In genomic region chr1:14627608-14628489, GRCh38 we compare ENCODE assay signal across 13 cellular contexts. TPM values are rescaled to one million over a fixed set of nuclear protein-coding genes. Genes with fewer than 3 reads are reported as not detected.
DNase-seq lines count a peak whose midpoint lies in the region; ATAC-seq and TF ChIP-seq lines count a peak whose summit lies in the region.
"Had no signal": no experiment of that assay in that cellular context is flagged by ENCODE, and none has a peak within 500 bp of the region (broad histone marks: within the 10 kb centered on the region; RNA-seq: fewer than 3 reads in every experiment).

No MANE protein-coding gene starts in this region.

- H3K4me3 Mint-ChIP-seq in neural crest cell: no peak overlapping the region
- no peak overlapping the region for H3K4me3 Mint-ChIP-seq in T-cell
- H3K4me3 Mint-ChIP-seq: activated T-cell treated with anti-CD3 and anti-CD28 coated beads, Interleukin-2, amount 50 U/mL, for 24 hours; T-helper 17 cell had no signal

- peak; percentile 36 for ATAC-seq in left ventricle myocardium superior
- no peak for ATAC-seq in T-cell (replicated peaks in 1 of 4)
- ATAC-seq in HG03025 (IDR thresholded peaks at IDR 0.05; ENCODE audit: low FRiP score, unreplicated experiment): no peak
- no peak for ATAC-seq in GM18909 (IDR thresholded peaks at IDR 0.05; ENCODE audit: poor library complexity, unreplicated experiment)
- ATAC-seq: T-helper 17 cell had no signal

- DNase-seq in COLO829 (ENCODE audit: low spot score): peak; percentile 65
- DNase-seq in mammary epithelial cell: no peak
- DNase-seq in left ventricle myocardium superior: no peak
- DNase-seq in neural crest cell (ENCODE audit: low read depth, low spot score): no peak
- no peak for DNase-seq in T-cell
- DNase-seq in stomach: no peak
- DNase-seq: ACHN; activated CD4-positive, alpha-beta T cell treated with anti-CD3 and anti-CD28 coated beads for 48 hours; activated T-cell treated with anti-CD3 and anti-CD28 coated beads, Interleukin-2, amount 50 U/mL, for 24 hours; KG1; T-helper 17 cell had no signal

- in situ Hi-C loops in mammary epithelial cell (cut with MboI; ENCODE audit: low sequenced_read_pairs in 2 of 2): no loop called here

- H3K4me1 Mint-ChIP-seq in neural crest cell: peaks cover 47% of the 10 kb centered on the region
- no peaks in the 10 kb centered on the region for H3K4me1 Mint-ChIP-seq in T-cell
- H3K4me1 Mint-ChIP-seq: T-helper 17 cell had no signal

- H3K79me2 ChIP-seq in mammary epithelial cell (ENCODE audit: insufficient read depth, low read length): no peaks in the 10 kb centered on the region

- H3K4me3 ChIP-seq in mammary epithelial cell (replicated peaks in 1 of 3; ENCODE audit: insufficient read depth in 1 of 3, low read depth in 2 of 3, low read length in 3 of 3) (no peak overlapping the region), stomach (no peak overlapping the region)

- H3K27me3 ChIP-seq in mammary epithelial cell (ENCODE audit: insufficient read depth, low read length): no peaks in the 10 kb centered on the region
- no peaks in the 10 kb centered on the region for H3K27me3 ChIP-seq in stomach

- TF ChIP-seq CTCF in mammary epithelial cell (conservative IDR thresholded peaks at IDR 0.05 in 1 of 2, IDR thresholded peaks at IDR 0.05 in 1 of 2; ENCODE audit: extremely low read depth in 1 of 2, insufficient read depth in 1 of 2, low read depth in 1 of 2, low read length in 2 of 2) (no peak), neural crest cell (conservative IDR thresholded peaks at IDR 0.05) (no peak), stomach (IDR thresholded peaks at IDR 0.05) (no peak)

- no peaks in the 10 kb centered on the region for H3K36me3 Mint-ChIP-seq in neural crest cell (ENCODE audit: low read depth)
- no peaks in the 10 kb centered on the region for H3K36me3 Mint-ChIP-seq in T-cell

- intact Hi-C loops in mammary epithelial cell (cut with micrococcal nuclease): no loop called here
- intact Hi-C loops in left ventricle myocardium superior (cut with micrococcal nuclease): no loop called here
- intact Hi-C loops in stomach (cut with DNase I; ENCODE audit: low total_unique reads): no loop called here

- 20% methylated on average over 17 of the region's 17 CpGs for WGBS in mammary epithelial cell (ENCODE audit: low coverage, missing lambda C conversion rate)
- WGBS in stomach, 5 donors: 47 to 53% (median 50%) methylated on average over 15 to 17 of the region's 17 CpGs

- dilution Hi-C loops in mammary epithelial cell (cut with HindIII; ENCODE audit: low sequenced_read_pairs): loop anchor here (5.0 kb wide), 1 partner anchor 44 kb away; no protein-coding TSS in a partner anchor

- H3K27ac Mint-ChIP-seq in neural crest cell (ENCODE audit: unreplicated experiment): peak overlapping the region; percentile 90
- no peak overlapping the region for H3K27ac Mint-ChIP-seq in T-cell
- H3K27ac Mint-ChIP-seq: activated T-cell treated with anti-CD3 and anti-CD28 coated beads, Interleukin-2, amount 50 U/mL, for 24 hours; T-helper 17 cell had no signal

- H3K4me2 ChIP-seq in mammary epithelial cell (ENCODE audit: insufficient read depth, low read depth, low read length): peak overlapping the region; percentile 12

- no TSS peak for BruUV-seq in mammary epithelial cell (replicated peaks; lab: Mats Ljungman, UMichigan)

- no peak for TF ChIP-seq POLR2A in stomach (IDR thresholded peaks at IDR 0.05)

- POLR2A ChIA-PET in T-cell (lab: Charles Lee): no interaction called here

- H3K36me3 ChIP-seq in mammary epithelial cell (ENCODE audit: insufficient read depth, low read length): no peaks in the 10 kb centered on the region
- no peaks in the 10 kb centered on the region for H3K36me3 ChIP-seq in stomach

- TF ChIP-seq EP300 in stomach (IDR thresholded peaks at IDR 0.05): no peak

- H3K9me3 Mint-ChIP-seq in neural crest cell (peaks cover 2% of the 10 kb centered on the region), T-cell (peaks cover 0 to 5% (median 0%) of the 10 kb centered on the region in 3 donors)

- no peaks in the 10 kb centered on the region for H4K20me1 ChIP-seq in mammary epithelial cell (ENCODE audit: insufficient read depth, low read length)

- H3K27ac ChIP-seq in mammary epithelial cell (ENCODE audit: insufficient read depth, low read depth, low read length) (no peak overlapping the region), stomach (peak overlapping the region in 1 of 5 donors; percentile 8)

- H3K9ac ChIP-seq in mammary epithelial cell (ENCODE audit: insufficient read depth, low read length): no peak overlapping the region

- H3K9me3 ChIP-seq in mammary epithelial cell (replicated peaks; ENCODE audit: insufficient read depth, low read length) (no peaks in the 10 kb centered on the region), stomach (no peaks in the 10 kb centered on the region)

- CTCF ChIA-PET in mammary epithelial cell (lab: Charles Lee; ENCODE audit: low non-redundant PET) (no interaction called here), T-cell (lab: Charles Lee) (no interaction called here)

- H2AFZ ChIP-seq in mammary epithelial cell (ENCODE audit: low read depth, low read length): peak overlapping the region; percentile 74

- H3K4me1 ChIP-seq in mammary epithelial cell (ENCODE audit: insufficient read depth, low read length): peaks cover 17% of the 10 kb centered on the region
- H3K4me1 ChIP-seq in stomach: peaks cover 0 to 10% (median 5%) of the 10 kb centered on the region in 4 donors

- no peaks in the 10 kb centered on the region for H3K27me3 Mint-ChIP-seq in neural crest cell (ENCODE audit: low read depth)
- peaks cover under 1 to 4% of the 10 kb centered on the region in 2 donors for H3K27me3 Mint-ChIP-seq in T-cell

RNA-seq across cellular contexts. Expression of gene KAZN, which starts 29.4 kb away (rescaled TPM):
- total RNA-seq in mammary epithelial cell: 10 to 100 TPM; 13.8 to 17.6 TPM
- 3.1 TPM for polyA plus RNA-seq in mammary epithelial cell
- polyA minus RNA-seq in mammary epithelial cell: 12.9 TPM
- 2.2 TPM for total RNA-seq in left ventricle myocardium superior
- total RNA-seq in neural crest cell: 10.7 and 11.6 TPM in 2 replicates
- total RNA-seq in T-cell: under 1 TPM; 0.18 to 0.58 (median 0.30) TPM
- 10 to 100 TPM in 1 of 5 donors, 1 to 10 TPM in 4; 1.2 to 50.7 (median 8.3) TPM for total RNA-seq in stomach
- 1 to 10 TPM; 3.9 to 6.4 (median 4.6) TPM for polyA plus RNA-seq in stomach
